Comparison of ENCODE assay signal across 1 cellular context in genomic region chr3:8657804-8658311, GRCh38.
TF ChIP-seq lines count a peak whose summit lies in the region.

No MANE protein-coding gene starts in this region.

TF ChIP-seq in GM12878, 131 proteins besides CTCF, POLR2A, EP300 and RAD21 (continued from another document):
- TF ChIP-seq POLR2AphosphoS5 (IDR thresholded peaks at IDR 0.05; ENCODE audit: low read length) (no peak), CUX1 (IDR thresholded peaks at IDR 0.05; ENCODE audit: insufficient replicate concordance, low read depth, low read length) (no peak), CREB1 (IDR thresholded peaks at IDR 0.05; ENCODE audit: low read depth) (no peak), SMARCA5 (IDR thresholded peaks at IDR 0.05) (peak; percentile 86), YBX1 (IDR thresholded peaks at IDR 0.05) (no peak), KDM1A (IDR thresholded peaks at IDR 0.05; ENCODE audit: borderline replicate concordance) (no peak), SPI1 (IDR thresholded peaks at IDR 0.05; ENCODE audit: borderline replicate concordance, insufficient read depth, low read depth, low read length) (no peak), FOS (IDR thresholded peaks at IDR 0.05; ENCODE audit: borderline replicate concordance, extremely low read depth, insufficient read length) (no peak), CREM (IDR thresholded peaks at IDR 0.05; ENCODE audit: low read depth) (no peak), ATF7 (IDR thresholded peaks at IDR 0.05; ENCODE audit: low read depth) (peak; percentile 83)
- TF ChIP-seq, protein P1, sequence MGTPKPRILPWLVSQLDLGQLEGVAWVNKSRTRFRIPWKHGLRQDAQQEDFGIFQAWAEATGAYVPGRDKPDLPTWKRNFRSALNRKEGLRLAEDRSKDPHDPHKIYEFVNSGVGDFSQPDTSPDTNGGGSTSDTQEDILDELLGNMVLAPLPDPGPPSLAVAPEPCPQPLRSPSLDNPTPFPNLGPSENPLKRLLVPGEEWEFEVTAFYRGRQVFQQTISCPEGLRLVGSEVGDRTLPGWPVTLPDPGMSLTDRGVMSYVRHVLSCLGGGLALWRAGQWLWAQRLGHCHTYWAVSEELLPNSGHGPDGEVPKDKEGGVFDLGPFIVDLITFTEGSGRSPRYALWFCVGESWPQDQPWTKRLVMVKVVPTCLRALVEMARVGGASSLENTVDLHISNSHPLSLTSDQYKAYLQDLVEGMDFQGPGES (IDR thresholded peaks at IDR 0.05) = no peak
